ENCODE assay signal across 20 cellular contexts in genomic region chr7:66303454-66304160, GRCh38.
DNase-seq lines count a peak whose midpoint lies in the region; ATAC-seq and TF ChIP-seq lines count a peak whose summit lies in the region.
"Had no signal": no experiment of that assay in that cellular context is flagged by ENCODE, and none has a peak within 500 bp of the region (broad histone marks: within the 10 kb centered on the region; RNA-seq: fewer than 3 reads in every experiment).

No MANE protein-coding gene starts in this region.

- 81% methylated on average over 8 of the region's 8 CpGs for WGBS in hepatocyte (ENCODE audit: low lambda C conversion rate, missing lambda C conversion rate)

- H3K27me3 ChIP-seq in hepatocyte, result no peaks in the 10 kb centered on the region
- H3K27me3 ChIP-seq: ascending aorta, suprapubic skin had no signal

- peak overlapping the region; percentile 58 for H3K27ac ChIP-seq in hepatocyte
- H3K27ac ChIP-seq: ascending aorta, RWPE1, SK-N-MC, suprapubic skin had no signal

- no peak overlapping the region for H3K4me2 ChIP-seq in hepatocyte

- TF ChIP-seq CTCF in hepatocyte (IDR thresholded peaks at IDR 0.05; ENCODE audit: poor library complexity), result no peak

- no peaks in the 10 kb centered on the region for H4K20me1 ChIP-seq in hepatocyte (ENCODE audit: insufficient read depth, poor library complexity, severe bottlenecking)

- peak; percentile 24 for DNase-seq in NCI-H146 treated with DMSO at 0.1 percent for 48 hours (lab: John Stamatoyannopoulos, UW; ENCODE audit: unreplicated experiment)
- DNase-seq in RPMI8226, result peak; percentile 88
- no peak for DNase-seq in hepatocyte (ENCODE audit: low spot score)
- DNase-seq in renal cortical epithelial cell (ENCODE audit: low read depth), result peak; percentile 59
- DNase-seq in C1 segment of cervical spinal cord (lab: John Stamatoyannopoulos, UW), result no peak
- no peak for DNase-seq in stimulated activated CD4-positive, alpha-beta T cell treated with anti-CD3 and anti-CD28 coated beads, Interleukin-1b, Interleukin-23, amount 100 ng/mL, for 48 hours
- DNase-seq: activated CD4-positive, CD25-positive, alpha-beta regulatory T cell treated with anti-CD3 and anti-CD28 coated beads, Interleukin-2, amount 50 U/mL, for 72 hours; activated effector memory CD4-positive, alpha-beta T cell treated with Interleukin-2 at 50 U/mL for 16 hours; activated naive CD8-positive, alpha-beta T cell treated with anti-CD3 and anti-CD28 coated beads, Interleukin-2, amount 10 ng/mL, durations not matched to agents 7 days and 5 days; naive thymus-derived CD8-positive, alpha-beta T cell; NCI-H1092; NCI-H187 treated with DMSO at 0.1 percent for 48 hours; NCI-H524 treated with DMSO at 0.1 percent for 48 hours; small intestine; stimulated activated CD4-positive, alpha-beta T cell treated with anti-CD3 and anti-CD28 coated beads, Interleukin-2, amount 100 ng/mL, for 24 hours had no signal

- H3K4me1 ChIP-seq in hepatocyte (ENCODE audit: insufficient read depth), result peaks cover 51% of the 10 kb centered on the region
- H3K4me1 ChIP-seq: ascending aorta had no signal

- no peak overlapping the region for H2AFZ ChIP-seq in hepatocyte

- H3K4me3 ChIP-seq in hepatocyte, result no peak overlapping the region
- H3K4me3 ChIP-seq: ascending aorta, SK-N-MC, suprapubic skin had no signal

- H3K9me2 ChIP-seq in hepatocyte (replicated peaks; ENCODE audit: insufficient read depth), result no peaks in the 10 kb centered on the region

- peaks cover 1% of the 10 kb centered on the region for H3K9me3 ChIP-seq in hepatocyte (ENCODE audit: low read depth)
- H3K9me3 ChIP-seq: suprapubic skin had no signal

- no peaks in the 10 kb centered on the region for H3K36me3 ChIP-seq in hepatocyte (replicated peaks; ENCODE audit: insufficient read depth, low read depth)
- H3K36me3 ChIP-seq: ascending aorta, suprapubic skin had no signal

- peaks cover 88% of the 10 kb centered on the region for H3K79me2 ChIP-seq in hepatocyte

- ATAC-seq in GM21515 (IDR thresholded peaks at IDR 0.05; ENCODE audit: unreplicated experiment), result no peak
- ATAC-seq: naive thymus-derived CD8-positive, alpha-beta T cell had no signal

Comparison
In these comparisons a context has a peak if more than half of its experiments do, and no peak if none do; other contexts are left out.
1. DNase-seq: peak in NCI-H146 treated with DMSO at 0.1 percent for 48 hours (single experiment), RPMI8226 (single experiment) and renal cortical epithelial cell (single experiment); none in hepatocyte (single experiment), C1 segment of cervical spinal cord (0 of 14) and stimulated activated CD4-positive, alpha-beta T cell treated with anti-CD3 and anti-CD28 coated beads, Interleukin-1b, Interleukin-23, amount 100 ng/mL, for 48 hours (single experiment).